ENCODE assay signal across 8 cellular contexts in genomic region chr10:79399242-79399831, GRCh38. TPM values are rescaled to one million over a fixed set of nuclear protein-coding genes. Genes with fewer than 3 reads are reported as not detected.
DNase-seq lines count a peak whose midpoint lies in the region; ATAC-seq and TF ChIP-seq lines count a peak whose summit lies in the region.

No MANE protein-coding gene starts in this region.

- in situ Hi-C loops in SK-MEL-5 (cut with HindIII; ENCODE audit: low pct_unique_long_range_greater_than_20kb, low sequenced_read_pairs) = no loop called here

- H3K4me3 ChIP-seq in fibroblast of mammary gland (ENCODE audit: control insufficient read depth, low read depth, low read length) = peak overlapping the region; percentile 9

- H3K27me3 Mint-ChIP-seq in nephron progenitor cell (ENCODE audit: low read depth, poor library complexity) = peaks cover 4% of the 10 kb centered on the region

- no peak for TF ChIP-seq CTCF in fibroblast of mammary gland (conservative IDR thresholded peaks at IDR 0.05; ENCODE audit: control insufficient read depth, insufficient read depth, low read depth, low read length)
- TF ChIP-seq CTCF in nephron progenitor cell (IDR thresholded peaks at IDR 0.05) = no peak

- H3K4me1 Mint-ChIP-seq in nephron progenitor cell = peaks cover 80% of the 10 kb centered on the region

- ATAC-seq in GM19023 (IDR thresholded peaks at IDR 0.05; ENCODE audit: unreplicated experiment) = no peak
- no peak for ATAC-seq in GM21786 (IDR thresholded peaks at IDR 0.05; ENCODE audit: unreplicated experiment)

- peak overlapping the region; percentile 97 for H3K27ac Mint-ChIP-seq in nephron progenitor cell

- DNase-seq in EL (peak; percentile 97), SK-MEL-5 (ENCODE audit: low read depth, low spot score) (peak; percentile 42), fibroblast of mammary gland (ENCODE audit: low read depth) (peak; percentile 97), nephron progenitor cell (peak; percentile 81), NCI-H748 treated with DMSO at 0.1 percent for 48 hours (lab: John Stamatoyannopoulos, UW) (no peak)
- no peak for DNase-seq in activated T-cell treated with anti-CD3 and anti-CD28 coated beads, Interleukin-2, amount 50 U/mL, for 48 hours

- H3K4me3 Mint-ChIP-seq in nephron progenitor cell = peak overlapping the region; percentile 66

- H3K36me3 Mint-ChIP-seq in nephron progenitor cell (ENCODE audit: low read depth) = peaks cover 11% of the 10 kb centered on the region

- H3K9me3 Mint-ChIP-seq in nephron progenitor cell = no peaks in the 10 kb centered on the region

RNA-seq across cellular contexts. Expression of gene ZCCHC24, which starts 46.1 kb away (rescaled TPM):
- total RNA-seq in SK-MEL-5 (2014; rRNA removed; shearing (Covaris generic)) = 3.3 and 4.0 TPM in 2 replicates
- polyA plus RNA-seq in SK-MEL-5 (2015; cell fraction: cytosol; rRNA removed) = 9.9 and 10.9 TPM in 2 replicates
- polyA plus RNA-seq in SK-MEL-5 (2015; cell fraction: nucleus; rRNA removed) = 2.3 and 3.3 TPM in 2 replicates

RNA-seq across cellular contexts. Expression of gene PPIF, which starts 52.1 kb away (rescaled TPM):
- 25.1 and 26.9 TPM in 2 replicates for total RNA-seq in SK-MEL-5 (2014; rRNA removed; shearing (Covaris generic))
- polyA plus RNA-seq in SK-MEL-5 (2015; cell fraction: cytosol; rRNA removed) = 99.6 and 115 TPM in 2 replicates
- 99.0 and 111 TPM in 2 replicates for polyA plus RNA-seq in SK-MEL-5 (2015; cell fraction: nucleus; rRNA removed)

Comparison
In these comparisons a context has a peak if more than half of its experiments do, and no peak if none do; other contexts are left out.
1. DNase-seq: peak in EL (single experiment), SK-MEL-5 (single experiment), fibroblast of mammary gland (single experiment) and nephron progenitor cell (single experiment); none in activated T-cell treated with anti-CD3 and anti-CD28 coated beads, Interleukin-2, amount 50 U/mL, for 48 hours (0 of 2) and NCI-H748 treated with DMSO at 0.1 percent for 48 hours (single experiment).